ENCODE assay signal across 10 cellular contexts in genomic region chr2:227461878-227462462, GRCh38. TPM values are rescaled to one million over a fixed set of nuclear protein-coding genes. Genes with fewer than 3 reads are reported as not detected.
DNase-seq lines count a peak whose midpoint lies in the region; ATAC-seq lines count a peak whose summit lies in the region.
"Had no signal": no experiment of that assay in that cellular context is flagged by ENCODE, and none has a peak within 500 bp of the region (broad histone marks: within the 10 kb centered on the region; RNA-seq: fewer than 3 reads in every experiment).

No MANE protein-coding gene starts in this region.

- H3K4me3 ChIP-seq in GM08714 (ENCODE audit: low read length): peak overlapping the region; percentile 27; the same call in 1 of the 2 replicates

- no peaks in the 10 kb centered on the region for H3K36me3 Mint-ChIP-seq in T-helper 17 cell (ENCODE audit: low read depth)

- H3K4me1 Mint-ChIP-seq in T-helper 17 cell: peaks cover 53% of the 10 kb centered on the region

- H3K9me3 ChIP-seq in T-helper 17 cell (ENCODE audit: control insufficient read depth, low read length, poor library complexity, severe bottlenecking): no peaks in the 10 kb centered on the region

- no peaks in the 10 kb centered on the region for H3K27me3 Mint-ChIP-seq in T-helper 17 cell

- H3K27ac Mint-ChIP-seq in T-helper 17 cell: no peak overlapping the region

- peak overlapping the region; percentile 3 for H3K4me3 Mint-ChIP-seq in T-helper 17 cell

- DNase-seq in T-helper 17 cell (no peak), islet precursor cell (no peak), medulla oblongata (ENCODE audit: extremely low spot score) (no peak), DMS153 treated with DMSO at 0.1 percent for 48 hours (lab: John Stamatoyannopoulos, UW; ENCODE audit: unreplicated experiment) (no peak)
- no peak for DNase-seq in NK-92 treated with Interleukin-12 subunit alpha and Interleukin-12 subunit beta, amount 100 ng/mL, for 24 hours (lab: John Stamatoyannopoulos, UW)
- DNase-seq: IMR-90, NCI-H526 treated with DMSO at 0.1 percent for 48 hours had no signal

- ATAC-seq in GM19328 (IDR thresholded peaks at IDR 0.05; ENCODE audit: unreplicated experiment) (peak; percentile 20), HG02938 (IDR thresholded peaks at IDR 0.05; ENCODE audit: unreplicated experiment) (peak; percentile 30), T-helper 17 cell (no peak)

RNA-seq across cellular contexts. Expression of gene AGFG1, which starts 10.0 kb away (rescaled TPM):
- total RNA-seq in T-helper 17 cell: 10 to 100 TPM; 66.6 to 68.3 TPM
